Comparison of ENCODE assay signal across 20 cellular contexts in the genomic region with DNA sequence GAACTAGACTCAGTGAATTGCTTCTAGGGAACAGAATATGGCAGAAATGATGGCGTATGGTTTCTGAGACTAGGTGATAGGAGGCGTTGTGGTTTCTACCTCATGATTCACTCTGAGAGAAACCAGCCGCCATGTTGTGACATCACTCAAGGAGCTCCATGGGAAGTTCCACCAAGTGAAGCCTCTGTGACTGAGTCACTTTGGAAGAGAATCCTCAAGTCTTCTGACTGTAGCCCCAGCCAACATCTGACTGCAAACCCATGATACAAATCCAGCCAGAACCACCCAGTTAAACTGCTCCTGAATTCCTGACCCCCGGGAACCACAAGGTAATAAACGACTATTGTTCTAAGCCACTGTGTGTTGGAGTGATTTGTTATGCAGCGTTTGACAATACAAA.
DNase-seq lines count a peak whose midpoint lies in the region; ATAC-seq and TF ChIP-seq lines count a peak whose summit lies in the region.
"Had no signal": no experiment of that assay in that cellular context is flagged by ENCODE, and none has a peak within 500 bp of the region (broad histone marks: within the 10 kb centered on the region; RNA-seq: fewer than 3 reads in every experiment).

No MANE protein-coding gene starts in this region.

- no peak overlapping the region for H3K4me2 ChIP-seq in H9 (ENCODE audit: insufficient read depth, insufficient read length, low read length)

- BruUV-seq in Calu3 (replicated peaks; lab: Mats Ljungman, UMichigan) = no TSS peak

- H3K18ac ChIP-seq in H9 (ENCODE audit: insufficient read length, low read depth, low read length) = no peak overlapping the region

- no peaks in the 10 kb centered on the region for H3K79me2 ChIP-seq in H9 (ENCODE audit: insufficient read depth, low read length)

- H3K23ac ChIP-seq in H9 (ENCODE audit: insufficient read length, low read depth, low read length) = no peak overlapping the region

- no peak overlapping the region for H3T11ph ChIP-seq in H9 (ENCODE audit: low read length)

- no peak overlapping the region for H4K8ac ChIP-seq in H9 (replicated peaks; ENCODE audit: insufficient read length, low read depth, low read length)

- peak; percentile 24 for DNase-seq in activated naive CD4-positive, alpha-beta T cell treated with Interleukin-2 at 50 U/mL for 16 hours
- DNase-seq in activated naive CD4-positive, alpha-beta T cell (lab: John Stamatoyannopoulos, UW) = no peak
- no peak for DNase-seq in H9
- DNase-seq in WTC11 (ENCODE audit: low spot score) = no peak
- peak; percentile 61 for DNase-seq in stimulated activated CD4-positive, alpha-beta T cell treated with anti-CD3 and anti-CD28 coated beads, Interleukin-1b, Interleukin-23, amount 100 ng/mL, for 48 hours
- DNase-seq in Calu3 = no peak
- DNase-seq in dorsolateral prefrontal cortex = no peak
- DNase-seq: aorta; CD8-positive, alpha-beta memory T cell; DMS79; effector CD8-positive, alpha-beta T cell; NCI-H1436 treated with DMSO at 0.1 percent for 48 hours; NCI-H82; psoas muscle; stimulated activated naive B cell treated with anti-CD40 and anti-IgM and Interleukin-4, amounts not matched to agents 10 μg/mL and 1 μg/mL and 100 μg/mL, for 72 hours; transverse colon had no signal

- peak overlapping the region in 2 of 3 experiments; percentile 5 to 16; a peak in 2 of 7 replicates for H3K27ac Mint-ChIP-seq in H9
- peak overlapping the region; percentile 53; the same call in 1 of the 2 replicates for H3K27ac Mint-ChIP-seq in WTC11
- no peak overlapping the region for H3K27ac Mint-ChIP-seq in Calu3 (ENCODE audit: unreplicated experiment)
- H3K27ac Mint-ChIP-seq: CD8-positive, alpha-beta memory T cell; stimulated activated naive B cell treated with anti-CD40 and anti-IgM and Interleukin-4, amounts not matched to agents 10 μg/mL and 1 μg/mL and 100 μg/mL, for 72 hours had no signal

- H3K27me3 ChIP-seq in H9 (ENCODE audit: insufficient read depth, low read length) = no peaks in the 10 kb centered on the region
- H3K27me3 ChIP-seq in dorsolateral prefrontal cortex = peaks cover 0 to 14% (median 0%) of the 10 kb centered on the region in 45 donors
- H3K27me3 ChIP-seq: transverse colon had no signal

- no peaks in the 10 kb centered on the region; a peak in 1 of 5 replicates for H3K9me3 Mint-ChIP-seq in H9
- peaks cover 14% of the 10 kb centered on the region for H3K9me3 Mint-ChIP-seq in WTC11
- peaks cover 7% of the 10 kb centered on the region for H3K9me3 Mint-ChIP-seq in Calu3 (ENCODE audit: low read depth, unreplicated experiment)

- H3K4ac ChIP-seq in H9 (ENCODE audit: low read depth, low read length) = no peak overlapping the region

- no peak overlapping the region for H2BK20ac ChIP-seq in H9 (ENCODE audit: low read depth, low read length, poor library complexity, severe bottlenecking)

- H4K5ac ChIP-seq in H9 (ENCODE audit: insufficient read length, low read depth, low read length) = no peak overlapping the region

- H3K27ac ChIP-seq in H9 (ENCODE audit: insufficient read length, low read depth, low read length) (no peak overlapping the region), dorsolateral prefrontal cortex (no peak overlapping the region)
- H3K27ac ChIP-seq: esophagus muscularis mucosa, psoas muscle, skin epidermis, transverse colon had no signal

- H4K20me1 ChIP-seq in H9 (ENCODE audit: control insufficient read depth, insufficient read depth, insufficient read length) = no peaks in the 10 kb centered on the region

- no peak overlapping the region for H2BK120ac ChIP-seq in H9 (ENCODE audit: low read depth, low read length, poor library complexity, severe bottlenecking)

- no peak overlapping the region for H2BK5ac ChIP-seq in H9 (ENCODE audit: insufficient read length, low read length)

- H3K36me3 Mint-ChIP-seq in H9 (ENCODE audit: insufficient read depth in 1 of 3, low read depth in 3 of 3) = no peaks in the 10 kb centered on the region
- no peaks in the 10 kb centered on the region for H3K36me3 Mint-ChIP-seq in WTC11
- H3K36me3 Mint-ChIP-seq in Calu3 (ENCODE audit: insufficient read depth, unreplicated experiment) = no peaks in the 10 kb centered on the region

- CTCF ChIA-PET in WTC11 (lab: Charles Lee) = no interaction called here
- CTCF ChIA-PET in Calu3 (lab: Charles Lee) = no interaction called here

- H3K4me3 Mint-ChIP-seq in H9 (no peak overlapping the region), WTC11 (no peak overlapping the region), Calu3 (ENCODE audit: low read depth, unreplicated experiment) (no peak overlapping the region)
- H3K4me3 Mint-ChIP-seq: CD8-positive, alpha-beta memory T cell; stimulated activated naive B cell treated with anti-CD40 and anti-IgM and Interleukin-4, amounts not matched to agents 10 μg/mL and 1 μg/mL and 100 μg/mL, for 72 hours had no signal

- H3K23me2 ChIP-seq in H9 (ENCODE audit: insufficient read length, low read depth, low read length, poor library complexity, severe bottlenecking) = peaks cover 3% of the 10 kb centered on the region

- H3K9ac ChIP-seq in H9 (ENCODE audit: extremely low read depth, insufficient read length, low read length) = no peak overlapping the region

- H3K56ac ChIP-seq in H9 (ENCODE audit: insufficient read length, low read depth, low read length) = no peak overlapping the region

- TF ChIP-seq CTCF in H9 (conservative IDR thresholded peaks at IDR 0.05) (no peak), WTC11 (IDR thresholded peaks at IDR 0.05) (no peak), Calu3 (IDR thresholded peaks at IDR 0.05; ENCODE audit: unreplicated experiment) (no peak), dorsolateral prefrontal cortex (IDR thresholded peaks at IDR 0.05 in 54 of 56, conservative IDR thresholded peaks at IDR 0.05 in 2 of 56; ENCODE audit: low read depth in 1 of 56, partially characterized antibody in 56 of 56) (no peak)

- no peak overlapping the region for H2BK15ac ChIP-seq in H9 (ENCODE audit: low read depth, low read length)

- ATAC-seq in WTC11 = no peak
- ATAC-seq in HG03442 (IDR thresholded peaks at IDR 0.05; ENCODE audit: unreplicated experiment) = no peak
- ATAC-seq: Panc1; psoas muscle; stimulated activated naive B cell treated with anti-CD40 and anti-IgM and Interleukin-4, amounts not matched to agents 10 μg/mL and 1 μg/mL and 100 μg/mL, for 72 hours had no signal

- no peaks in the 10 kb centered on the region for H3K9me3 ChIP-seq in H9 (ENCODE audit: control insufficient read depth, low read depth, low read length)
- H3K9me3 ChIP-seq: psoas muscle, transverse colon had no signal

- H3K4me3 ChIP-seq in dorsolateral prefrontal cortex = no peak overlapping the region
- H3K4me3 ChIP-seq: esophagus muscularis mucosa, psoas muscle, skin epidermis, transverse colon had no signal

- no peak overlapping the region for H2AK5ac ChIP-seq in H9 (ENCODE audit: insufficient read length, low read length)

- no CpG with 5 or more reads among the region's 6 CpGs for WGBS in H9 (ENCODE audit: extremely low coverage, insufficient read length, low lambda C conversion rate)

- no peak overlapping the region for H4K91ac ChIP-seq in H9 (ENCODE audit: insufficient read length, low read depth, low read length)

- peaks cover 1% of the 10 kb centered on the region for H3K27me3 Mint-ChIP-seq in H9 (ENCODE audit: low read depth)
- H3K27me3 Mint-ChIP-seq in WTC11 (ENCODE audit: low read depth) = no peaks in the 10 kb centered on the region
- H3K27me3 Mint-ChIP-seq in Calu3 (ENCODE audit: unreplicated experiment) = peaks cover 15% of the 10 kb centered on the region
- H3K27me3 Mint-ChIP-seq: CD8-positive, alpha-beta memory T cell had no signal

- no peak overlapping the region for H2BK12ac ChIP-seq in H9 (ENCODE audit: insufficient read length, low read depth, low read length)

- POLR2A ChIA-PET in WTC11 (lab: Charles Lee) = no interaction called here

- H3K4me1 ChIP-seq in H9 (ENCODE audit: insufficient read depth, low read length) = no peaks in the 10 kb centered on the region; the same call in 1 of the 2 replicates
- H3K4me1 ChIP-seq: esophagus muscularis mucosa, psoas muscle, transverse colon had no signal

- H2AFZ ChIP-seq in H9 (ENCODE audit: low read length) = no peak overlapping the region

- intact Hi-C loops in Calu3 (cut with micrococcal nuclease; ENCODE audit: unreplicated experiment) = no loop called here
- intact Hi-C loops in dorsolateral prefrontal cortex (cut with DNase I) = no loop called here

- no peaks in the 10 kb centered on the region for H3K79me1 ChIP-seq in H9 (ENCODE audit: insufficient read depth, low read depth, low read length, poor library complexity, severe bottlenecking)

- H3K14ac ChIP-seq in H9 (ENCODE audit: insufficient read depth, low read length) = no peak overlapping the region

- H3K4me1 Mint-ChIP-seq in H9 (peaks cover 21 to 25% of the 10 kb centered on the region in 2 experiments), WTC11 (peaks cover 25% of the 10 kb centered on the region), Calu3 (ENCODE audit: low read depth, unreplicated experiment) (no peaks in the 10 kb centered on the region)
- H3K4me1 Mint-ChIP-seq: CD8-positive, alpha-beta memory T cell had no signal

TF ChIP-seq in WTC11, 78 proteins besides CTCF, POLR2A, EP300 and RAD21 (continues in another document):
- TF ChIP-seq, protein P1, sequence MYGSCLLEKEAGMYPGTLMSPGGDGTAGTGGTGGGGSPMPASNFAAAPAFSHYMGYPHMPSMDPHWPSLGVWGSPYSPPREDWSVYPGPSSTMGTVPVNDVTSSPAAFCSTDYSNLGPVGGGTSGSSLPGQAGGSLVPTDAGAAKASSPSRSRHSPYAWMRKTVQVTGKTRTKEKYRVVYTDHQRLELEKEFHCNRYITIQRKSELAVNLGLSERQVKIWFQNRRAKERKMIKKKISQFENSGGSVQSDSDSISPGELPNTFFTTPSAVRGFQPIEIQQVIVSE (CRISPR knock-in tag; IDR thresholded peaks at IDR 0.05; ENCODE audit: borderline replicate concordance) = no peak
- TF ChIP-seq CREB1 (CRISPR knock-in tag; IDR thresholded peaks at IDR 0.05) (no peak), ZNF416 (CRISPR knock-in tag; IDR thresholded peaks at IDR 0.05) (no peak), SP1 (CRISPR knock-in tag; conservative IDR thresholded peaks at IDR 0.05) (no peak), ZNF671 (CRISPR knock-in tag; IDR thresholded peaks at IDR 0.05) (no peak), TEAD4 (CRISPR knock-in tag; IDR thresholded peaks at IDR 0.05) (no peak)
- TF ChIP-seq, protein P2, sequence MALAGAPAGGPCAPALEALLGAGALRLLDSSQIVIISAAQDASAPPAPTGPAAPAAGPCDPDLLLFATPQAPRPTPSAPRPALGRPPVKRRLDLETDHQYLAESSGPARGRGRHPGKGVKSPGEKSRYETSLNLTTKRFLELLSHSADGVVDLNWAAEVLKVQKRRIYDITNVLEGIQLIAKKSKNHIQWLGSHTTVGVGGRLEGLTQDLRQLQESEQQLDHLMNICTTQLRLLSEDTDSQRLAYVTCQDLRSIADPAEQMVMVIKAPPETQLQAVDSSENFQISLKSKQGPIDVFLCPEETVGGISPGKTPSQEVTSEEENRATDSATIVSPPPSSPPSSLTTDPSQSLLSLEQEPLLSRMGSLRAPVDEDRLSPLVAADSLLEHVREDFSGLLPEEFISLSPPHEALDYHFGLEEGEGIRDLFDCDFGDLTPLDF (CRISPR knock-in tag; IDR thresholded peaks at IDR 0.05) = no peak

Comparison
In these comparisons a context has a peak if more than half of its experiments do, and no peak if none do; other contexts are left out.
1. DNase-seq: peak in activated naive CD4-positive, alpha-beta T cell treated with Interleukin-2 at 50 U/mL for 16 hours (single experiment) and stimulated activated CD4-positive, alpha-beta T cell treated with anti-CD3 and anti-CD28 coated beads, Interleukin-1b, Interleukin-23, amount 100 ng/mL, for 48 hours (single experiment); none in activated naive CD4-positive, alpha-beta T cell (0 of 4), H9 (single experiment), WTC11 (single experiment), Calu3 (single experiment) and dorsolateral prefrontal cortex (0 of 10).